1 cellular context compared by ENCODE assay signal in the genomic region with DNA sequence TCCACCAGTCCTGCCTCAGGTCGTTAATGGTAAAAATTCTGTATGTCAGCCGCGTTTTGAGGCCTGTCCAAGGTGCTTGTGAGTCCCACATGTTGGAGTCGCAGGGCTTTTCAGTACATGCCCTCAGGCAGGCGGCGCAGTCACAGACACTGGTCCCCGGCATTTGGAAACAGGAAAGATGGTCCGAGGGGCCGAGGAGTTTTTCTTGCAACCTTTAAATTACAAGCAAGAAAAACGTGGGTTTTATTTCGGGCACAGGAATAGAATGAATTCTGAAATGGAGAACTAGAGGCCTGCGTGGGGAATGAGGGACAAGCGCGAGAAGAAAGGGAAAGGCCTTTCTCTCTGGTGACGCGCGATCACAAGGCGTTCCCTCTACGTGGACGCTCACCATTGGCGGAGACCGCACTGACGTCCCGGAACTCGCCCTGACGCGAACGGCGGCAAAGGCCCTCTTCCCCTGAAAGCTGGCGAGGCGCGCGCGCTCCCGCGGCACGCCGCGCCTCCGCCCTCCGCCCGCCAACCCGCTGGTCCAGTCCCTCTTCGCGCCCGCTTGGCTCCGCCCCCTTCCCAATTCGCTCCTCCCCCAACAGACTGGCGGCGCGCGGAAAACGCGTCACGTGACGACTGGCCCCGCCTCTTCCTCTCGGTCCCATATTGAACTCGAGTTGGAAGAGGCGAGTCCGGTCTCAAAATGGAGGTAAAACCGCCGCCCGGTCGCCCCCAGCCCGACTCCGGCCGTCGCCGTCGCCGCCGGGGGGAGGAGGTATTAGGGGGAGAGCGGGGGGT.
TF ChIP-seq lines count a peak whose summit lies in the region.

TSS of gene HNRNPA3 (plus strand) at position 689 of the 789 bp plus-strand sequence. CDS start at position 695, 6 bp downstream.

TF ChIP-seq in HepG2, 621 proteins besides CTCF, POLR2A, EP300 and RAD21 (continued from another document and continues in another):
- no peak for TF ChIP-seq MBNL3 (CRISPR knock-in tag; conservative IDR thresholded peaks at IDR 0.05)
- no peak for TF ChIP-seq EZH2 (conservative IDR thresholded peaks at IDR 0.05; ENCODE audit: low read depth, low read length)
- TF ChIP-seq RXRA (CRISPR knock-in tag; IDR thresholded peaks at IDR 0.05): no peak; the same call in 1 of the 2 replicates
- no peak for TF ChIP-seq ZBTB1 (CRISPR knock-in tag; IDR thresholded peaks at IDR 0.05; ENCODE audit: borderline replicate concordance)
- no peak for TF ChIP-seq ZBTB33 (CRISPR knock-in tag; IDR thresholded peaks at IDR 0.05)
- no peak for TF ChIP-seq CHD4 (IDR thresholded peaks at IDR 0.05; ENCODE audit: borderline replicate concordance, low read length)
- TF ChIP-seq ZNF672 (CRISPR knock-in tag; IDR thresholded peaks at IDR 0.05): no peak; the same call in 1 of the 2 replicates
- no peak for TF ChIP-seq PHB2 (IDR thresholded peaks at IDR 0.05; ENCODE audit: partially characterized antibody)
- TF ChIP-seq CREM (IDR thresholded peaks at IDR 0.05): peak; percentile 90
- TF ChIP-seq CREM (CRISPR knock-in tag; IDR thresholded peaks at IDR 0.05): peak; percentile 27; the same call in 1 of the 2 replicates
- TF ChIP-seq PITX1 (CRISPR knock-in tag; IDR thresholded peaks at IDR 0.05): peak; percentile 45
- TF ChIP-seq MEIS1 (CRISPR knock-in tag; IDR thresholded peaks at IDR 0.05; ENCODE audit: borderline replicate concordance): no peak
- no peak for TF ChIP-seq PRPF4 (IDR thresholded peaks at IDR 0.05; ENCODE audit: low read depth, low read length, poor library complexity, severe bottlenecking)
- peak; percentile 91; the same call in 1 of the 2 replicates for TF ChIP-seq ZNF615 (CRISPR knock-in tag; IDR thresholded peaks at IDR 0.05; ENCODE audit: borderline replicate concordance)
- TF ChIP-seq SP1 (IDR thresholded peaks at IDR 0.05): no peak
- peak; percentile 99 for TF ChIP-seq SP1 (CRISPR knock-in tag; IDR thresholded peaks at IDR 0.05)
- peak; percentile 29; the same call in 1 of the 2 replicates for TF ChIP-seq ZNF879 (CRISPR knock-in tag; IDR thresholded peaks at IDR 0.05)
- TF ChIP-seq ZBTB8A (CRISPR knock-in tag; IDR thresholded peaks at IDR 0.05; ENCODE audit: borderline replicate concordance, low read depth): no peak
- TF ChIP-seq NFKBIZ (CRISPR knock-in tag; IDR thresholded peaks at IDR 0.05): no peak
- 0 out of 2 replicates have a peak, but pooled peaks have one; percentile 58 for TF ChIP-seq PRDM10 (CRISPR knock-in tag; IDR thresholded peaks at IDR 0.05; ENCODE audit: low read depth)
- TF ChIP-seq PAX8 (CRISPR knock-in tag; IDR thresholded peaks at IDR 0.05; ENCODE audit: borderline replicate concordance): no peak
- TF ChIP-seq ZNF674 (CRISPR knock-in tag; IDR thresholded peaks at IDR 0.05; ENCODE audit: low read depth): peak; percentile 92
- TF ChIP-seq ZNF275 (CRISPR knock-in tag; IDR thresholded peaks at IDR 0.05; ENCODE audit: borderline replicate concordance): no peak; the same call in 1 of the 2 replicates
- TF ChIP-seq NPAS2 (CRISPR knock-in tag; IDR thresholded peaks at IDR 0.05; ENCODE audit: borderline replicate concordance): no peak
- no peak for TF ChIP-seq SIN3B (IDR thresholded peaks at IDR 0.05; ENCODE audit: low read length)
- peak; percentile 65; the same call in 1 of the 2 replicates for TF ChIP-seq CBX5 (CRISPR knock-in tag; IDR thresholded peaks at IDR 0.05; ENCODE audit: borderline replicate concordance)
- TF ChIP-seq EED (CRISPR knock-in tag; IDR thresholded peaks at IDR 0.05): peak; percentile 47; the same call in 1 of the 2 replicates
- TF ChIP-seq ZNF841 (CRISPR knock-in tag; IDR thresholded peaks at IDR 0.05; ENCODE audit: borderline replicate concordance): no peak
- TF ChIP-seq, protein P1, sequence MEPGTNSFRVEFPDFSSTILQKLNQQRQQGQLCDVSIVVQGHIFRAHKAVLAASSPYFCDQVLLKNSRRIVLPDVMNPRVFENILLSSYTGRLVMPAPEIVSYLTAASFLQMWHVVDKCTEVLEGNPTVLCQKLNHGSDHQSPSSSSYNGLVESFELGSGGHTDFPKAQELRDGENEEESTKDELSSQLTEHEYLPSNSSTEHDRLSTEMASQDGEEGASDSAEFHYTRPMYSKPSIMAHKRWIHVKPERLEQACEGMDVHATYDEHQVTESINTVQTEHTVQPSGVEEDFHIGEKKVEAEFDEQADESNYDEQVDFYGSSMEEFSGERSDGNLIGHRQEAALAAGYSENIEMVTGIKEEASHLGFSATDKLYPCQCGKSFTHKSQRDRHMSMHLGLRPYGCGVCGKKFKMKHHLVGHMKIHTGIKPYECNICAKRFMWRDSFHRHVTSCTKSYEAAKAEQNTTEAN (CRISPR knock-in tag; conservative IDR thresholded peaks at IDR 0.05): peak; percentile 79; the same call in 1 of the 2 replicates
- TF ChIP-seq GATA4 (IDR thresholded peaks at IDR 0.05; ENCODE audit: borderline replicate concordance, low read depth): peak; percentile 71; the same call in 1 of the 2 replicates
- TF ChIP-seq, protein P2, sequence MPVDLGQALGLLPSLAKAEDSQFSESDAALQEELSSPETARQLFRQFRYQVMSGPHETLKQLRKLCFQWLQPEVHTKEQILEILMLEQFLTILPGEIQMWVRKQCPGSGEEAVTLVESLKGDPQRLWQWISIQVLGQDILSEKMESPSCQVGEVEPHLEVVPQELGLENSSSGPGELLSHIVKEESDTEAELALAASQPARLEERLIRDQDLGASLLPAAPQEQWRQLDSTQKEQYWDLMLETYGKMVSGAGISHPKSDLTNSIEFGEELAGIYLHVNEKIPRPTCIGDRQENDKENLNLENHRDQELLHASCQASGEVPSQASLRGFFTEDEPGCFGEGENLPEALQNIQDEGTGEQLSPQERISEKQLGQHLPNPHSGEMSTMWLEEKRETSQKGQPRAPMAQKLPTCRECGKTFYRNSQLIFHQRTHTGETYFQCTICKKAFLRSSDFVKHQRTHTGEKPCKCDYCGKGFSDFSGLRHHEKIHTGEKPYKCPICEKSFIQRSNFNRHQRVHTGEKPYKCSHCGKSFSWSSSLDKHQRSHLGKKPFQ (CRISPR knock-in tag; IDR thresholded peaks at IDR 0.05; ENCODE audit: insufficient replicate concordance): peak; percentile 83
- peak; percentile 50 for TF ChIP-seq ZNF407 (CRISPR knock-in tag; IDR thresholded peaks at IDR 0.05; ENCODE audit: not compliant biosample characterization)
- no peak for TF ChIP-seq ZBTB46 (CRISPR knock-in tag; IDR thresholded peaks at IDR 0.05; ENCODE audit: borderline replicate concordance)
- no peak for TF ChIP-seq ZNF326 (CRISPR knock-in tag; IDR thresholded peaks at IDR 0.05; ENCODE audit: borderline replicate concordance)
- peak; percentile 93 for TF ChIP-seq DR1 (CRISPR knock-in tag; IDR thresholded peaks at IDR 0.05)
- peak; percentile 66 for TF ChIP-seq NFKB2 (CRISPR knock-in tag; IDR thresholded peaks at IDR 0.05; ENCODE audit: borderline replicate concordance)
- no peak for TF ChIP-seq ARNT (IDR thresholded peaks at IDR 0.05)
